ENCODE assay signal across 1 cellular context in genomic region chr11:60088364-60088763, GRCh38.
TF ChIP-seq lines count a peak whose summit lies in the region.

TSS of gene MS4A2 (plus strand) at chr11:60088664. CDS start at chr11:60088766, 102 bp downstream.

TF ChIP-seq in K562, 482 proteins besides CTCF, POLR2A, EP300 and RAD21:
- TF ChIP-seq DDX20 (tag; IDR thresholded peaks at IDR 0.05; ENCODE audit: low read depth) (no peak), ETV1 (tag; conservative IDR thresholded peaks at IDR 0.05; ENCODE audit: low read depth) (no peak), ZNF707 (CRISPR knock-in tag; conservative IDR thresholded peaks at IDR 0.05) (no peak), KAT2B (IDR thresholded peaks at IDR 0.05; ENCODE audit: low read depth, low read length) (no peak), MIER1 (IDR thresholded peaks at IDR 0.05; ENCODE audit: low read depth) (no peak), SMARCB1 (IDR thresholded peaks at IDR 0.05; ENCODE audit: insufficient read length, low read depth) (no peak), NCOA6 (IDR thresholded peaks at IDR 0.05) (no peak), CHD2 (IDR thresholded peaks at IDR 0.05; ENCODE audit: low read depth, low read length) (no peak), ETV5 (CRISPR knock-in tag; IDR thresholded peaks at IDR 0.05; ENCODE audit: low read depth) (no peak), ATF7 (IDR thresholded peaks at IDR 0.05) (no peak), ZHX1 (conservative IDR thresholded peaks at IDR 0.05; ENCODE audit: low read length) (no peak), CEBPZ (IDR thresholded peaks at IDR 0.05; ENCODE audit: borderline replicate concordance, low read depth, low read length) (no peak), CCNT2 (IDR thresholded peaks at IDR 0.05; ENCODE audit: borderline replicate concordance, extremely low read depth, insufficient read length, low read depth, low read length) (no peak), CAMTA2 (CRISPR knock-in tag; conservative IDR thresholded peaks at IDR 0.05) (no peak), BCLAF1 (IDR thresholded peaks at IDR 0.05; ENCODE audit: borderline replicate concordance in 1 of 2, control insufficient read depth in 1 of 2, low read depth in 2 of 2, low read length in 1 of 2) (no peak)
